9 cellular contexts compared by ENCODE assay signal in genomic region chr12:104457746-104458644, GRCh38. TPM values are rescaled to one million over a fixed set of nuclear protein-coding genes. Genes with fewer than 3 reads are reported as not detected.
A peak's percentile ranks its signal among the peaks of the same experiment; 100 is the strongest.
DNase-seq lines count a peak whose midpoint lies in the region; ATAC-seq, FAIRE-seq and TF ChIP-seq lines count a peak whose summit lies in the region.
"Had no signal": no experiment of that assay in that cellular context is flagged by ENCODE, and none has a peak within 500 bp of the region (broad histone marks: within the 10 kb centered on the region; RNA-seq: fewer than 3 reads in every experiment).

No MANE protein-coding gene starts in this region.

- no peak for FAIRE-seq in H1 (lab: Jason Lieb, UNC)
- FAIRE-seq: TTC549 had no signal

- TF ChIP-seq CTCF in H1 (IDR thresholded peaks at IDR 0.05; ENCODE audit: control extremely low read depth in 1 of 3, insufficient read depth in 1 of 3, low read depth in 1 of 3, low read length in 3 of 3), result no peak

- ATAC-seq in HG03460 (IDR thresholded peaks at IDR 0.05; ENCODE audit: unreplicated experiment), result no peak
- no peak for ATAC-seq in HG02571 (IDR thresholded peaks at IDR 0.05; ENCODE audit: unreplicated experiment)

- no peaks in the 10 kb centered on the region for H3K9me3 Mint-ChIP-seq in activated CD4-positive, alpha-beta memory T cell treated with anti-CD3 and anti-CD28 coated beads, Interleukin-2, amount 10 ng/mL, durations not matched to agents 7 days and 5 days

- peak overlapping the region; percentile 61 to 98 (median 84) for H3K4me3 ChIP-seq in H1 (ENCODE audit: extremely low read depth in 1 of 4, insufficient read depth in 2 of 4, low read depth in 3 of 4, low read length in 4 of 4)

- H2AFZ ChIP-seq in H1 (ENCODE audit: low read length), result peak overlapping the region; percentile 65; the same call in 1 of the 2 replicates

- no peak overlapping the region for H3K4ac ChIP-seq in H1 (replicated peaks; ENCODE audit: insufficient read length, low read depth, low read length)

- peaks cover 38% of the 10 kb centered on the region for H3K36me3 Mint-ChIP-seq in activated CD4-positive, alpha-beta memory T cell treated with anti-CD3 and anti-CD28 coated beads, Interleukin-2, amount 10 ng/mL, durations not matched to agents 7 days and 5 days (ENCODE audit: low read depth)

- H3K27ac ChIP-seq in H1 (ENCODE audit: low read depth, low read length) (no peak overlapping the region), temporal lobe (ENCODE audit: low read depth, low read length) (peak overlapping the region; percentile 61)

- TF ChIP-seq EP300 in H1 (IDR thresholded peaks at IDR 0.05; ENCODE audit: borderline replicate concordance in 1 of 2, low read depth in 2 of 2, low read length in 2 of 2), result no peak

- peak overlapping the region; percentile 99 for H3K4me3 Mint-ChIP-seq in activated CD4-positive, alpha-beta memory T cell treated with anti-CD3 and anti-CD28 coated beads, Interleukin-2, amount 10 ng/mL, durations not matched to agents 7 days and 5 days

- H2BK5ac ChIP-seq in H1 (ENCODE audit: low read depth, low read length), result 0 out of 2 replicates have a peak overlapping the region, but pooled peaks have one; percentile 6

- H3K23ac ChIP-seq in H1 (ENCODE audit: insufficient read length), result no peak overlapping the region

- no peak overlapping the region for H4K5ac ChIP-seq in H1 (ENCODE audit: insufficient read length, low read depth, low read length)

- peak overlapping the region; percentile 97 to 99 for H3K4me2 ChIP-seq in H1 (ENCODE audit: insufficient read depth in 1 of 2, low read depth in 2 of 2, low read length in 2 of 2)

- WGBS in H1 (ENCODE audit: extremely low coverage in 1 of 2, insufficient coverage in 1 of 2, insufficient read length in 1 of 2, insufficient replicate concordance in 2 of 2, low coverage in 1 of 2, low lambda C conversion rate in 2 of 2, missing lambda C conversion rate in 1 of 2), 2 experiments, result 2% methylated on average over 63 of the region's 69 CpGs; no CpG with 5 or more reads in 1 of the 2 experiments

- H2BK120ac ChIP-seq in H1 (replicated peaks; ENCODE audit: low read depth, low read length), result no peak overlapping the region

- H3K9ac ChIP-seq in H1 (replicated peaks in 1 of 4; ENCODE audit: extremely low read depth in 1 of 4, low read depth in 3 of 4, low read length in 3 of 4), result peak overlapping the region in 3 of 4 experiments; percentile 36 to 56 (median 49); a peak in 3 of 7 replicates

- POLR2A ChIA-PET in activated CD4-positive, alpha-beta memory T cell treated with anti-CD3 and anti-CD28 coated beads, Interleukin-2, amount 10 ng/mL, durations not matched to agents 7 days and 5 days (lab: Charles Lee), result interaction anchor here (0.7 to 7.3 kb wide), 25 partner anchors 9 to 533 kb away, joined by 3 to 106 read pairs (median 6); partner anchors contain the start of genes HSP90B1 and NFYB
- POLR2A ChIA-PET in H1 (lab: Charles Lee; ENCODE audit: partially characterized antibody), result interaction anchor here (0.9 to 3.3 kb wide), 10 partner anchors 10 to 171 kb away, joined by 3 to 10 read pairs (median 4); no protein-coding TSS in a partner anchor

- peaks cover 9 to 15% (median 11%) of the 10 kb centered on the region in 4 experiments; a peak in 6 of 7 replicates for H3K4me1 ChIP-seq in H1 (replicated peaks in 1 of 4; ENCODE audit: control insufficient read depth in 3 of 4, insufficient read depth in 4 of 4, low read length in 3 of 4)

- TF ChIP-seq POLR2A in H1 (IDR thresholded peaks at IDR 0.05; ENCODE audit: control extremely low read depth in 1 of 2, low read depth in 2 of 2, low read length in 2 of 2), result no peak

- no peak overlapping the region for H3K56ac ChIP-seq in H1 (replicated peaks; ENCODE audit: insufficient read length, low read depth, low read length)

- H3K18ac ChIP-seq in H1 (ENCODE audit: extremely low read depth, low read length), result peak overlapping the region; percentile 26

- H2BK20ac ChIP-seq in H1 (ENCODE audit: low read length), result no peak overlapping the region

- peaks cover 7% of the 10 kb centered on the region for H3K79me1 ChIP-seq in H1 (ENCODE audit: low read depth, low read length)

- DNase-seq in EH (ENCODE audit: low read depth) (peak; percentile 11), M059J (ENCODE audit: low read depth) (peak; percentile 28), H1 (ENCODE audit: low read depth in 1 of 2, low spot score in 2 of 2) (peak in 1 of 2 experiments; percentile 66), mucosa of gallbladder (ENCODE audit: low spot score) (peak; percentile 15)
- DNase-seq in activated CD4-positive, alpha-beta memory T cell treated with anti-CD3 and anti-CD28 coated beads, Interleukin-2, amount 10 ng/mL, durations not matched to agents 7 days and 5 days, result peak; percentile 61

- peak overlapping the region; percentile 80 for H4K91ac ChIP-seq in H1 (replicated peaks; ENCODE audit: insufficient read length, low read length)

- H2AK5ac ChIP-seq in H1 (ENCODE audit: low read depth, low read length), result no peak overlapping the region

- peaks cover 0 to 31% (median 18%) of the 10 kb centered on the region in 4 experiments; a peak in 6 of 7 replicates for H3K27me3 ChIP-seq in H1 (replicated peaks in 1 of 4; ENCODE audit: control insufficient read depth in 3 of 4, extremely low read depth in 1 of 4, insufficient read depth in 3 of 4, low read length in 3 of 4)

- no peak overlapping the region for H2BK15ac ChIP-seq in H1 (ENCODE audit: low read length)

- H3K27ac Mint-ChIP-seq in activated CD4-positive, alpha-beta memory T cell treated with anti-CD3 and anti-CD28 coated beads, Interleukin-2, amount 10 ng/mL, durations not matched to agents 7 days and 5 days, result peak overlapping the region; percentile 94

- H3K23me2 ChIP-seq in H1 (ENCODE audit: low read depth, low read length), result peaks cover 13% of the 10 kb centered on the region

- no peak overlapping the region for H3K14ac ChIP-seq in H1 (ENCODE audit: insufficient read length)

- peaks cover 0 to 4% of the 10 kb centered on the region in 2 experiments for H4K20me1 ChIP-seq in H1 (replicated peaks in 1 of 2; ENCODE audit: control insufficient read depth in 1 of 2, insufficient read depth in 2 of 2, low read length in 2 of 2)

- H2BK12ac ChIP-seq in H1 (ENCODE audit: low read depth, low read length), result no peak overlapping the region

- peaks cover 41% of the 10 kb centered on the region for H3K4me1 Mint-ChIP-seq in activated CD4-positive, alpha-beta memory T cell treated with anti-CD3 and anti-CD28 coated beads, Interleukin-2, amount 10 ng/mL, durations not matched to agents 7 days and 5 days

- H3K36me3 ChIP-seq in H1 (ENCODE audit: control insufficient read depth in 2 of 4, insufficient read depth in 4 of 4, low read length in 3 of 4), result no peaks in the 10 kb centered on the region

- CTCF ChIA-PET in activated CD4-positive, alpha-beta memory T cell treated with anti-CD3 and anti-CD28 coated beads, Interleukin-2, amount 10 ng/mL, durations not matched to agents 7 days and 5 days (lab: Charles Lee), result interaction anchor here (0.6 to 5.0 kb wide), 19 partner anchors 15 to 1154 kb away, joined by 3 to 30 read pairs (median 4); no protein-coding TSS in a partner anchor
- CTCF ChIA-PET in H1 (lab: Charles Lee; ENCODE audit: partially characterized antibody), result interaction anchor here (0.6 to 3.4 kb wide), 12 partner anchors 8 to 1083 kb away, joined by 3 to 20 read pairs (median 3); no protein-coding TSS in a partner anchor

- TF ChIP-seq RAD21 in H1 (IDR thresholded peaks at IDR 0.05 in 1 of 2, conservative IDR thresholded peaks at IDR 0.05 in 1 of 2; ENCODE audit: low read depth in 2 of 2, low read length in 2 of 2), result no peak

- H4K8ac ChIP-seq in H1 (ENCODE audit: extremely low read depth, insufficient read depth, low read length), result peak overlapping the region; percentile 72; the same call in 1 of the 2 replicates

- no peaks in the 10 kb centered on the region for H3K9me3 ChIP-seq in H1 (ENCODE audit: insufficient read depth in 2 of 2, low read depth in 1 of 2, low read length in 1 of 2)

- H3K79me2 ChIP-seq in H1 (ENCODE audit: control insufficient read depth in 1 of 2, insufficient read depth in 2 of 2, low read length in 2 of 2), result peaks cover 0 to 30% of the 10 kb centered on the region in 2 experiments; a peak in 2 of 4 replicates

- H3K27me3 Mint-ChIP-seq in activated CD4-positive, alpha-beta memory T cell treated with anti-CD3 and anti-CD28 coated beads, Interleukin-2, amount 10 ng/mL, durations not matched to agents 7 days and 5 days, result peaks cover 4% of the 10 kb centered on the region

TF ChIP-seq in H1, 55 proteins besides CTCF, POLR2A, EP300 and RAD21 (continues in another document):
- peak; percentile 62; the same call in 1 of the 2 replicates for TF ChIP-seq E2F6 (IDR thresholded peaks at IDR 0.05)
- peak; percentile 16 for TF ChIP-seq EZH2 (IDR thresholded peaks at IDR 0.05; ENCODE audit: low read depth, low read length, severe bottlenecking)
- no peak for TF ChIP-seq POLR2AphosphoS5 (IDR thresholded peaks at IDR 0.05; ENCODE audit: low read depth, low read length)
- TF ChIP-seq SIN3A (conservative IDR thresholded peaks at IDR 0.05 in 1 of 2, IDR thresholded peaks at IDR 0.05 in 1 of 2; ENCODE audit: low read depth in 1 of 2, low read length in 2 of 2), result 0 out of 4 replicates have a peak, but pooled peaks of 1 of the 2 experiments have one; percentile 44
- TF ChIP-seq GTF2F1 (IDR thresholded peaks at IDR 0.05; ENCODE audit: borderline replicate concordance, low read depth, low read length), result no peak
- TF ChIP-seq CTBP2 (IDR thresholded peaks at IDR 0.05; ENCODE audit: borderline replicate concordance, insufficient read depth, insufficient read length, low read length), result no peak
- TF ChIP-seq ASH2L (IDR thresholded peaks at IDR 0.05; ENCODE audit: low read length), result peak; percentile 69

RNA-seq across cellular contexts. Expression of gene CHST11, which starts 1.2 kb away (rescaled TPM):
- total RNA-seq in M059J (2014; rRNA removed; shearing (Covaris generic)), result 11.1 and 19.6 TPM in 2 replicates
- total RNA-seq in activated CD4-positive, alpha-beta memory T cell treated with anti-CD3 and anti-CD28 coated beads, Interleukin-2, amount 10 ng/mL, durations not matched to agents 7 days and 5 days, result 100 to 1,000 TPM; 124 to 125 TPM
- 14.4 and 15.5 TPM in 2 replicates for total RNA-seq in H1 (2021; fragmentation: NEBNext Ultra II Directional; extraction: Animal tissue kit (Norgen Biotek cat#: 25700))
- polyA plus RNA-seq in H1 (2011; rRNA removed), result 20.8 and 22.7 TPM in 2 replicates
- polyA plus RNA-seq in H1 (2011; cell fraction: cytosol; rRNA removed), result 22.9 TPM
- polyA plus RNA-seq in H1 (2011; cell fraction: nucleus; rRNA removed), result 22.8 TPM
- polyA plus RNA-seq in H1 (2012, experiment 1 of 2), result 9.2 to 10.4 TPM (median 10.0 TPM) in 4 replicates
- 3.5 TPM for polyA plus RNA-seq in H1 (2012, experiment 2 of 2)
- 8.5 TPM for polyA plus RNA-seq in H1 (2013, experiment 1 of 2)
- 9.3 TPM for polyA plus RNA-seq in H1 (2013, experiment 2 of 2)
- polyA minus RNA-seq in H1 (2011; rRNA and poly(A)+ RNA removed), result 8.6 and 8.9 TPM in 2 replicates
- 11.2 TPM for polyA minus RNA-seq in H1 (2011; cell fraction: cytosol; rRNA and poly(A)+ RNA removed)
- polyA minus RNA-seq in H1 (2011; cell fraction: nucleus; rRNA and poly(A)+ RNA removed), result 19.0 TPM
- total RNA-seq in mucosa of gallbladder, result 16.7 TPM
- 21.1 TPM for total RNA-seq in temporal lobe
